ENCODE assay signal across 1 cellular context in genomic region chr22:40044102-40044869, GRCh38.
A peak's percentile ranks its signal among the peaks of the same experiment; 100 is the strongest.
TF ChIP-seq lines count a peak whose summit lies in the region.

No MANE protein-coding gene starts in this region.

TF ChIP-seq in HepG2, 621 proteins besides CTCF, POLR2A, EP300 and RAD21 (continued from another document and continues in another):
- TF ChIP-seq ZHX1 (CRISPR knock-in tag; IDR thresholded peaks at IDR 0.05; ENCODE audit: low read depth): no peak
- TF ChIP-seq FOXJ3 (CRISPR knock-in tag; IDR thresholded peaks at IDR 0.05; ENCODE audit: borderline replicate concordance): peak; percentile 40; the same call in 1 of the 2 replicates
- no peak for TF ChIP-seq SMAD1 (CRISPR knock-in tag; IDR thresholded peaks at IDR 0.05; ENCODE audit: borderline replicate concordance, low read depth)
- TF ChIP-seq POLR2G (IDR thresholded peaks at IDR 0.05; ENCODE audit: low read depth, low read length): peak; percentile 92
- TF ChIP-seq SNRNP70 (IDR thresholded peaks at IDR 0.05; ENCODE audit: low read depth, low read length): no peak
- TF ChIP-seq ZNF362 (CRISPR knock-in tag; IDR thresholded peaks at IDR 0.05; ENCODE audit: borderline replicate concordance): no peak
- TF ChIP-seq STAT5B (CRISPR knock-in tag; IDR thresholded peaks at IDR 0.05): no peak
- no peak for TF ChIP-seq KDM3A (CRISPR knock-in tag; IDR thresholded peaks at IDR 0.05; ENCODE audit: low read depth)
- TF ChIP-seq ARID5B (CRISPR knock-in tag; IDR thresholded peaks at IDR 0.05): peak; percentile 15; the same call in 1 of the 2 replicates
- TF ChIP-seq BRCA1 (CRISPR knock-in tag; IDR thresholded peaks at IDR 0.05): no peak
- no peak for TF ChIP-seq ZNF253 (CRISPR knock-in tag; IDR thresholded peaks at IDR 0.05; ENCODE audit: borderline replicate concordance)
- peak; percentile 89; the same call in 1 of the 2 replicates for TF ChIP-seq THAP9 (CRISPR knock-in tag; IDR thresholded peaks at IDR 0.05; ENCODE audit: borderline replicate concordance)
- TF ChIP-seq MLX (CRISPR knock-in tag; IDR thresholded peaks at IDR 0.05): no peak
- TF ChIP-seq NFE2 (CRISPR knock-in tag; IDR thresholded peaks at IDR 0.05): no peak
- no peak for TF ChIP-seq ZNF124 (CRISPR knock-in tag; IDR thresholded peaks at IDR 0.05)
- no peak for TF ChIP-seq ZSCAN5A (CRISPR knock-in tag; IDR thresholded peaks at IDR 0.05; ENCODE audit: borderline replicate concordance)
- TF ChIP-seq GPBP1L1 (CRISPR knock-in tag; IDR thresholded peaks at IDR 0.05): no peak
- no peak for TF ChIP-seq SRSF9 (IDR thresholded peaks at IDR 0.05; ENCODE audit: borderline replicate concordance, insufficient read depth, low read depth, low read length, poor library complexity, severe bottlenecking)
- TF ChIP-seq PHF5A (CRISPR knock-in tag; IDR thresholded peaks at IDR 0.05; ENCODE audit: low read depth, unreplicated experiment): no peak
- TF ChIP-seq KLF12 (CRISPR knock-in tag; IDR thresholded peaks at IDR 0.05; ENCODE audit: borderline replicate concordance): 0 out of 2 replicates have a peak, but pooled peaks have one; percentile 33
- TF ChIP-seq PAWR (CRISPR knock-in tag; IDR thresholded peaks at IDR 0.05; ENCODE audit: borderline replicate concordance): no peak
- no peak for TF ChIP-seq PREB (CRISPR knock-in tag; IDR thresholded peaks at IDR 0.05)
- TF ChIP-seq ZNF770 (CRISPR knock-in tag; IDR thresholded peaks at IDR 0.05): no peak
- no peak for TF ChIP-seq CC2D1A (CRISPR knock-in tag; IDR thresholded peaks at IDR 0.05)
- TF ChIP-seq MEIS1 (CRISPR knock-in tag; IDR thresholded peaks at IDR 0.05; ENCODE audit: borderline replicate concordance): peak; percentile 69; the same call in 1 of the 2 replicates
- no peak for TF ChIP-seq PHB2 (IDR thresholded peaks at IDR 0.05; ENCODE audit: partially characterized antibody)
- TF ChIP-seq SRF (IDR thresholded peaks at IDR 0.05; ENCODE audit: low read depth, low read length): peak; percentile 80
- peak; percentile 77 for TF ChIP-seq CREM (IDR thresholded peaks at IDR 0.05)
- no peak for TF ChIP-seq CREM (CRISPR knock-in tag; IDR thresholded peaks at IDR 0.05)
- TF ChIP-seq HOXA7 (CRISPR knock-in tag; IDR thresholded peaks at IDR 0.05): no peak
- no peak for TF ChIP-seq BATF2 (CRISPR knock-in tag; IDR thresholded peaks at IDR 0.05)
- no peak for TF ChIP-seq ZNF451 (CRISPR knock-in tag; IDR thresholded peaks at IDR 0.05)
- TF ChIP-seq EZH2 (conservative IDR thresholded peaks at IDR 0.05; ENCODE audit: low read depth, low read length): no peak
- no peak for TF ChIP-seq ZBTB46 (CRISPR knock-in tag; IDR thresholded peaks at IDR 0.05; ENCODE audit: borderline replicate concordance)
- no peak for TF ChIP-seq MYNN (CRISPR knock-in tag; IDR thresholded peaks at IDR 0.05; ENCODE audit: low read depth)
